ENCODE assay signal across 28 cellular contexts in genomic region chr22:47609653-47610052, GRCh38.
"Had no signal": no experiment of that assay in that cellular context is flagged by ENCODE, and none has a peak within 500 bp of the region (broad histone marks: within the 10 kb centered on the region; RNA-seq: fewer than 3 reads in every experiment).

No MANE protein-coding gene starts in this region.

- H3K4me3 Mint-ChIP-seq: effector memory CD8-positive, alpha-beta T cell; immature natural killer cell; memory B cell; naive B cell; natural killer cell treated with Interleukin-12 subunit alpha and Interleukin-12 subunit beta and Interleukin-15 and Interleukin-18, amount 100 ng/mL, for 72 hours; neural crest cell; stimulated activated memory B cell treated with anti-CD40 and anti-IgM and Interleukin-4, amounts not matched to agents 10 μg/mL and 1 μg/mL and 100 μg/mL, for 72 hours; type B pancreatic cell had no signal

- H3K27me3 ChIP-seq: testis had no signal

- H3K4me1 ChIP-seq: esophagus squamous epithelium, heart right ventricle, psoas muscle, sigmoid colon, testis, tibial artery had no signal

- H3K36me3 ChIP-seq: esophagus squamous epithelium, heart right ventricle, sigmoid colon, tibial artery had no signal

- DNase-seq: cortex of kidney; effector memory CD8-positive, alpha-beta T cell; erythroblast; esophagus squamous epithelium; foreskin melanocyte; glutamatergic neuron; heart right ventricle; hippocampal formation; immature natural killer cell; islet precursor cell; left ventricle myocardium superior; naive B cell; right cardiac atrium; sigmoid colon; stimulated activated CD4-positive, alpha-beta T cell treated with anti-CD3 and anti-CD28 coated beads, Interleukin-4, amount 100 ng/mL, for 4 hours; stimulated activated naive CD8-positive, alpha-beta T cell treated with anti-CD3 and anti-CD28 coated beads, Interleukin-15, Interleukin-2, amounts not matched to agents 100 U/mL and 50 U/mL, for 24 hours; substantia nigra; testis had no signal

- H3K27ac Mint-ChIP-seq: effector memory CD8-positive, alpha-beta T cell; immature natural killer cell; memory B cell; natural killer cell treated with Interleukin-12 subunit alpha and Interleukin-12 subunit beta and Interleukin-15 and Interleukin-18, amount 100 ng/mL, for 72 hours; stimulated activated memory B cell treated with anti-CD40 and anti-IgM and Interleukin-4, amounts not matched to agents 10 μg/mL and 1 μg/mL and 100 μg/mL, for 72 hours; type B pancreatic cell had no signal

- FAIRE-seq: endometrium, urothelium cell line had no signal

- H3K36me3 Mint-ChIP-seq: immature natural killer cell; memory B cell; natural killer cell treated with Interleukin-12 subunit alpha and Interleukin-12 subunit beta and Interleukin-15 and Interleukin-18, amount 100 ng/mL, for 72 hours; stimulated activated memory B cell treated with anti-CD40 and anti-IgM and Interleukin-4, amounts not matched to agents 10 μg/mL and 1 μg/mL and 100 μg/mL, for 72 hours; type B pancreatic cell had no signal

- ATAC-seq: effector memory CD8-positive, alpha-beta T cell; heart right ventricle; left ventricle myocardium superior; natural killer cell treated with Interleukin-12 subunit alpha and Interleukin-12 subunit beta and Interleukin-15 and Interleukin-18, amount 100 ng/mL, for 72 hours; psoas muscle; stimulated activated memory B cell treated with anti-CD40 and anti-IgM and Interleukin-4, amounts not matched to agents 10 μg/mL and 1 μg/mL and 100 μg/mL, for 72 hours; stimulated activated naive CD8-positive, alpha-beta T cell treated with anti-CD3 and anti-CD28 coated beads, Interleukin-15, Interleukin-2, amounts not matched to agents 100 U/mL and 50 U/mL, for 24 hours had no signal

- H3K4me3 ChIP-seq: esophagus squamous epithelium, heart right ventricle, lung, psoas muscle, sigmoid colon, testis, tibial artery had no signal

- H3K27ac ChIP-seq: esophagus squamous epithelium, heart right ventricle, psoas muscle, sigmoid colon, testis, tibial artery had no signal

- H3K9me3 ChIP-seq: esophagus squamous epithelium, psoas muscle, sigmoid colon, testis had no signal

- H3K4me1 Mint-ChIP-seq: immature natural killer cell; memory B cell; naive B cell; neural crest cell; stimulated activated memory B cell treated with anti-CD40 and anti-IgM and Interleukin-4, amounts not matched to agents 10 μg/mL and 1 μg/mL and 100 μg/mL, for 72 hours had no signal

- H3K9me3 Mint-ChIP-seq: natural killer cell treated with Interleukin-12 subunit alpha and Interleukin-12 subunit beta and Interleukin-15 and Interleukin-18, amount 100 ng/mL, for 72 hours; neural crest cell; type B pancreatic cell had no signal

- H3K27me3 Mint-ChIP-seq: stimulated activated memory B cell treated with anti-CD40 and anti-IgM and Interleukin-4, amounts not matched to agents 10 μg/mL and 1 μg/mL and 100 μg/mL, for 72 hours; type B pancreatic cell had no signal
